Comparison of ENCODE assay signal across 25 cellular contexts in genomic region chr4:5374994-5375393, GRCh38.
"Had no signal": no experiment of that assay in that cellular context is flagged by ENCODE, and none has a peak within 500 bp of the region (broad histone marks: within the 10 kb centered on the region; RNA-seq: fewer than 3 reads in every experiment).

No MANE protein-coding gene starts in this region.

- H3K9ac ChIP-seq: parathyroid adenoma had no signal

- H3K79me2 ChIP-seq: parathyroid adenoma had no signal

- H2AFZ ChIP-seq: parathyroid adenoma had no signal

- H3K9me3 ChIP-seq: lower lobe of right lung, right lobe of liver, thoracic aorta, upper lobe of right lung, vagina had no signal

- H3K4me3 ChIP-seq: gastrocnemius medialis, lower lobe of right lung, right lobe of liver, thoracic aorta, tibial nerve, upper lobe of right lung, vagina had no signal

- H3K36me3 ChIP-seq: gastrocnemius medialis, lower lobe of right lung, right lobe of liver, thoracic aorta, tibial nerve, upper lobe of right lung, vagina had no signal

- H3K27ac ChIP-seq: epithelial cell of prostate, gastrocnemius medialis, lower lobe of right lung, parathyroid adenoma, right lobe of liver, thoracic aorta, tibial nerve, upper lobe of right lung, vagina had no signal

- ATAC-seq: esophagus mucosa; gastrocnemius medialis; left ventricle myocardium superior; lower lobe of right lung; natural killer cell; right lobe of liver; stimulated activated naive B cell treated with anti-CD40 and anti-IgM and Interleukin-4, amounts not matched to agents 10 μg/mL and 1 μg/mL and 100 μg/mL, for 72 hours; upper lobe of right lung had no signal

- FAIRE-seq: keratinocyte, small intestine had no signal

- H3K27me3 ChIP-seq: gastrocnemius medialis, right lobe of liver, tibial nerve, upper lobe of right lung, vagina had no signal

- H3K4me1 ChIP-seq: gastrocnemius medialis, lower lobe of right lung, parathyroid adenoma, right lobe of liver, tibial nerve, upper lobe of right lung, vagina had no signal

- H3K36me3 Mint-ChIP-seq: natural killer cell had no signal

- H3K27ac Mint-ChIP-seq: dendritic cell treated with granulocyte-macrophage colony-stimulating factor and Interleukin-4, amounts not matched to agents 40 ng/mL and 50 ng/mL, for 4 days; endodermal cell; natural killer cell; progenitor cell of endocrine pancreas; stimulated activated naive B cell treated with anti-CD40 and anti-IgM and Interleukin-4, amounts not matched to agents 10 μg/mL and 1 μg/mL and 100 μg/mL, for 72 hours; stimulated activated naive CD8-positive, alpha-beta T cell treated with anti-CD3 and anti-CD28 coated beads, Interleukin-15, Interleukin-2, amounts not matched to agents 100 ng/mL and 50 ng/mL, for 24 hours had no signal

- DNase-seq: effector CD8-positive, alpha-beta T cell; endodermal cell; foreskin fibroblast; gastrocnemius medialis; head of caudate nucleus; left ventricle myocardium superior; lower lobe of right lung; natural killer cell; occipital lobe; right lobe of liver; small intestine; stimulated activated CD4-positive, alpha-beta T cell treated with anti-CD3 and anti-CD28 coated beads, Interleukin-15, amount 100 ng/mL, for 24 hours; stimulated activated CD4-positive, alpha-beta T cell treated with anti-CD3 and anti-CD28 coated beads, Interleukin-2, amount 100 ng/mL, for 48 hours; stimulated activated naive B cell treated with anti-CD40 and anti-IgM and Interleukin-4, amounts not matched to agents 10 μg/mL and 1 μg/mL and 100 μg/mL, for 72 hours; upper lobe of right lung had no signal
